1 cellular context compared by ENCODE assay signal in the genomic region with DNA sequence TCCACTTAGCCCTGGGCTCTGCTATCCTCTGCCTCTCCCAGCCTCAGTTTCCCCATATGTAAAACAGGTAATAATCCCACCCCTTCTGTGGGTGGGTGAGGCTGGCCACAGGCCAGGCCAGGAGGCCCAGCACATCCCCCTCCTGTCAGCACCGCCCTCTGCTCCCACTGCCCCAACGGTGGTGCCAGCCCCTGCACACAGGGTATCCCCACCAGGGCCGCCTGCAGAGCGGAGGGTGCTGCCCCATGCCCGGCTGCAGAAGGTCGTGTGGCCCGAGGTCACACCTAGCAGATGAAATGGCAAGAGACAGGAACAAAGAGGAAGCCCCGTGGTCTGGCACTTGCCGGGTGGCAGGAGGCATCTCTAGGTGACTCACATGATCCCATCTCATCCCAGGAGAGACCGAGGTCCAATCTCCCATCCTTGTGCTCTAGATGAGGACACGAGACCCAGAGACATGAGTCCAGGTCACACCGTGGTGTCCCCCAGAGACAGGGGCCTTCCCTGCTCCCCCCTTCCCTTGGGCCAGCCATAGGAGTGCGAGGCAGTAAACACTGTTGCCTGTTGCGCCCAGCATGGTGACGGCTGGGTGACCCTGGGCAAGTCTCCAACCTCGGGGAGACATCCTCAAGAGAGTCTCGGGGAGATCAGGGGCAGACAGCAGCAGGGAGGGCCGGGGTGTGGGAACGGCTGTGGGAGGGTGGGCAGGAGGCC.
TF ChIP-seq lines count a peak whose summit lies in the region.

No MANE protein-coding gene starts in this region.

TF ChIP-seq in IMR-90, 13 proteins besides CTCF, POLR2A, EP300 and RAD21:
- TF ChIP-seq BHLHE40 (IDR thresholded peaks at IDR 0.05; ENCODE audit: low read depth, low read length) (no peak), MAZ (IDR thresholded peaks at IDR 0.05; ENCODE audit: borderline replicate concordance, low read depth, low read length) (no peak), RFX5 (IDR thresholded peaks at IDR 0.05; ENCODE audit: low read depth, low read length) (no peak)
